Comparison of ENCODE assay signal across 1 cellular context in the genomic region with DNA sequence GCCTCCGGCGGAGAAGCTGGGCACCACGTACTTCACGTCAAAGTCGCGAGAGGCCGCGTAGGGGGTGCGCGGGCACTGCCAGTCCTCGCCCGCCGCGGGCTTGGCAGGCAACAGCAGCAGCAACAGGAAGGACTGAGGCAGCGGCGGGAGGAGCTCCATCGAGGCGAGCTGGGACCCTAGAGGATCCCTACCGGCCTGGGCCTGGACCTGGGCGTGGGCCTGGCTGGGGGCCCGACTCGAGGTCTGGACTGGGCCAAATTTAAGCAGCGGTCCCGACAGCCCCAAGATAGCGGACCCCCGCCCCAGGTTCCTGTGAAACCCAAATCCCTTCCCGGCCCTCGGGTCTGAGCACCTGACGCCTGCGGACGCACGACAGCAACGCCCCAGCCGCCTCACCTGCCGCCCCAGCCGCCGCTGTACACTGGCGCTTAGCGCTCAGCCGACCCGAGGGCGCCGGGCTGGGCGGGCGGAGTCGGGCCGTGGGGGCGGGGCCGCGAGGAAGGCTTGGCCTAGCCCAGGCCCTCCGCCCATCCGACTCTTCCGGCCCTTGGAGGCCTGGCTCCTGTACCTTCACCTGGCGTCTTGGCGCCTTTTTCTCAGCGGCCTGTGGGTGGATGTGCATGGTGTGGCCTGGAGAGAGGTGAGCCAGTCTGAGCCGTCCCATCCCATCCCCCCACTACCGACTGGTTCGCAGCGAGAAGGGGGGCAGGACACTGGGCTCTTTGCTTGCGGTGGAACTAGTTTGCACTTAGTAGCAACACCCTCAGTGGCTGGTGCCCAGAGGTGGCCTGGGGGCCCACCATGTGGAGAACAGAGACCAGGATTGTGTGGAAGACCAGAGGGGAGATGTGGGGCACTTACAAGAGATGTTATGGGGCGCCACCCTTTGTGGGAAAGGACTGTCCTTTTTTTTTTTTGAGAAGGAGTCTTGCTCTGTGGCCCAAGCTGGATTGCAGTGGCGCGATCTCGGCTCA.
A peak's percentile ranks its signal among the peaks of the same experiment; 100 is the strongest.
TF ChIP-seq lines count a peak whose summit lies in the region.

MST1R (minus strand) TSS at position 423 of the 974 bp plus-strand sequence; CDS start at position 159, 264 bp downstream.

TF ChIP-seq in HepG2, 621 proteins besides CTCF, POLR2A, EP300 and RAD21 (continued from another document and continues in another):
- TF ChIP-seq HNRNPLL (IDR thresholded peaks at IDR 0.05; ENCODE audit: low read depth, low read length, poor library complexity, severe bottlenecking), result peak; percentile 55
- TF ChIP-seq SALL2 (CRISPR knock-in tag; IDR thresholded peaks at IDR 0.05), result 0 out of 2 replicates have a peak, but pooled peaks have one; percentile 72
- 0 out of 2 replicates have a peak, but pooled peaks have one; percentile 30 for TF ChIP-seq POLR2G (IDR thresholded peaks at IDR 0.05; ENCODE audit: low read depth, low read length)
- no peak for TF ChIP-seq ZEB1 (IDR thresholded peaks at IDR 0.05; ENCODE audit: insufficient replicate concordance, low read depth)
- TF ChIP-seq ZNF12 (CRISPR knock-in tag; IDR thresholded peaks at IDR 0.05), result no peak
- TF ChIP-seq ZNF207 (IDR thresholded peaks at IDR 0.05; ENCODE audit: borderline replicate concordance), result no peak
- TF ChIP-seq PTBP1 (IDR thresholded peaks at IDR 0.05; ENCODE audit: low read depth, low read length, poor library complexity, severe bottlenecking), result no peak
- TF ChIP-seq TFDP2 (CRISPR knock-in tag; IDR thresholded peaks at IDR 0.05), result 0 out of 2 replicates have a peak, but pooled peaks have one; percentile 35
- TF ChIP-seq, protein P1, sequence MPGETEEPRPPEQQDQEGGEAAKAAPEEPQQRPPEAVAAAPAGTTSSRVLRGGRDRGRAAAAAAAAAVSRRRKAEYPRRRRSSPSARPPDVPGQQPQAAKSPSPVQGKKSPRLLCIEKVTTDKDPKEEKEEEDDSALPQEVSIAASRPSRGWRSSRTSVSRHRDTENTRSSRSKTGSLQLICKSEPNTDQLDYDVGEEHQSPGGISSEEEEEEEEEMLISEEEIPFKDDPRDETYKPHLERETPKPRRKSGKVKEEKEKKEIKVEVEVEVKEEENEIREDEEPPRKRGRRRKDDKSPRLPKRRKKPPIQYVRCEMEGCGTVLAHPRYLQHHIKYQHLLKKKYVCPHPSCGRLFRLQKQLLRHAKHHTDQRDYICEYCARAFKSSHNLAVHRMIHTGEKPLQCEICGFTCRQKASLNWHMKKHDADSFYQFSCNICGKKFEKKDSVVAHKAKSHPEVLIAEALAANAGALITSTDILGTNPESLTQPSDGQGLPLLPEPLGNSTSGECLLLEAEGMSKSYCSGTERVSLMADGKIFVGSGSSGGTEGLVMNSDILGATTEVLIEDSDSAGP (CRISPR knock-in tag; IDR thresholded peaks at IDR 0.05; ENCODE audit: borderline replicate concordance), result peak; percentile 20; the same call in 1 of the 2 replicates
- TF ChIP-seq PHF8 (CRISPR knock-in tag; IDR thresholded peaks at IDR 0.05), result peak; percentile 56; the same call in 1 of the 2 replicates
- no peak for TF ChIP-seq ZNF878 (CRISPR knock-in tag; IDR thresholded peaks at IDR 0.05)
- TF ChIP-seq MBD4 (IDR thresholded peaks at IDR 0.05; ENCODE audit: borderline replicate concordance, low read length), result no peak
- no peak for TF ChIP-seq ZNF138 (CRISPR knock-in tag; IDR thresholded peaks at IDR 0.05; ENCODE audit: low read depth)
- TF ChIP-seq, protein P2, sequence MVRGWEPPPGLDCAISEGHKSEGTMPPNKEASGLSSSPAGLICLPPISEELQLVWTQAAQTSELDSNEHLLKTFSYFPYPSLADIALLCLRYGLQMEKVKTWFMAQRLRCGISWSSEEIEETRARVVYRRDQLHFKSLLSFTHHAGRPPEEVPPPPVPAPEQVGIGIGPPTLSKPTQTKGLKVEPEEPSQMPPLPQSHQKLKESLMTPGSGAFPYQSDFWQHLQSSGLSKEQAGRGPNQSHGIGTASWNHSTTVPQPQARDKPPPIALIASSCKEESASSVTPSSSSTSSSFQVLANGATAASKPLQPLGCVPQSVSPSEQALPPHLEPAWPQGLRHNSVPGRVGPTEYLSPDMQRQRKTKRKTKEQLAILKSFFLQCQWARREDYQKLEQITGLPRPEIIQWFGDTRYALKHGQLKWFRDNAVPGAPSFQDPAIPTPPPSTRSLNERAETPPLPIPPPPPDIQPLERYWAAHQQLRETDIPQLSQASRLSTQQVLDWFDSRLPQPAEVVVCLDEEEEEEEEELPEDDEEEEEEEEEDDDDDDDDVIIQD (CRISPR knock-in tag; IDR thresholded peaks at IDR 0.05; ENCODE audit: low read depth), result no peak; the same call in 1 of the 2 replicates
- TF ChIP-seq E2F2 (CRISPR knock-in tag; IDR thresholded peaks at IDR 0.05; ENCODE audit: borderline replicate concordance), result peak; percentile 64; the same call in 1 of the 2 replicates
- TF ChIP-seq, protein P3, sequence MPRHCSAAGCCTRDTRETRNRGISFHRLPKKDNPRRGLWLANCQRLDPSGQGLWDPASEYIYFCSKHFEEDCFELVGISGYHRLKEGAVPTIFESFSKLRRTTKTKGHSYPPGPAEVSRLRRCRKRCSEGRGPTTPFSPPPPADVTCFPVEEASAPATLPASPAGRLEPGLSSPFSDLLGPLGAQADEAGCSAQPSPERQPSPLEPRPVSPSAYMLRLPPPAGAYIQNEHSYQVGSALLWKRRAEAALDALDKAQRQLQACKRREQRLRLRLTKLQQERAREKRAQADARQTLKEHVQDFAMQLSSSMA (CRISPR knock-in tag; IDR thresholded peaks at IDR 0.05), result no peak
- TF ChIP-seq KLF15 (CRISPR knock-in tag; IDR thresholded peaks at IDR 0.05; ENCODE audit: borderline replicate concordance), result no peak
- TF ChIP-seq RBFOX2 (IDR thresholded peaks at IDR 0.05; ENCODE audit: low read depth, low read length), result peak; percentile 61
- TF ChIP-seq, protein P4, sequence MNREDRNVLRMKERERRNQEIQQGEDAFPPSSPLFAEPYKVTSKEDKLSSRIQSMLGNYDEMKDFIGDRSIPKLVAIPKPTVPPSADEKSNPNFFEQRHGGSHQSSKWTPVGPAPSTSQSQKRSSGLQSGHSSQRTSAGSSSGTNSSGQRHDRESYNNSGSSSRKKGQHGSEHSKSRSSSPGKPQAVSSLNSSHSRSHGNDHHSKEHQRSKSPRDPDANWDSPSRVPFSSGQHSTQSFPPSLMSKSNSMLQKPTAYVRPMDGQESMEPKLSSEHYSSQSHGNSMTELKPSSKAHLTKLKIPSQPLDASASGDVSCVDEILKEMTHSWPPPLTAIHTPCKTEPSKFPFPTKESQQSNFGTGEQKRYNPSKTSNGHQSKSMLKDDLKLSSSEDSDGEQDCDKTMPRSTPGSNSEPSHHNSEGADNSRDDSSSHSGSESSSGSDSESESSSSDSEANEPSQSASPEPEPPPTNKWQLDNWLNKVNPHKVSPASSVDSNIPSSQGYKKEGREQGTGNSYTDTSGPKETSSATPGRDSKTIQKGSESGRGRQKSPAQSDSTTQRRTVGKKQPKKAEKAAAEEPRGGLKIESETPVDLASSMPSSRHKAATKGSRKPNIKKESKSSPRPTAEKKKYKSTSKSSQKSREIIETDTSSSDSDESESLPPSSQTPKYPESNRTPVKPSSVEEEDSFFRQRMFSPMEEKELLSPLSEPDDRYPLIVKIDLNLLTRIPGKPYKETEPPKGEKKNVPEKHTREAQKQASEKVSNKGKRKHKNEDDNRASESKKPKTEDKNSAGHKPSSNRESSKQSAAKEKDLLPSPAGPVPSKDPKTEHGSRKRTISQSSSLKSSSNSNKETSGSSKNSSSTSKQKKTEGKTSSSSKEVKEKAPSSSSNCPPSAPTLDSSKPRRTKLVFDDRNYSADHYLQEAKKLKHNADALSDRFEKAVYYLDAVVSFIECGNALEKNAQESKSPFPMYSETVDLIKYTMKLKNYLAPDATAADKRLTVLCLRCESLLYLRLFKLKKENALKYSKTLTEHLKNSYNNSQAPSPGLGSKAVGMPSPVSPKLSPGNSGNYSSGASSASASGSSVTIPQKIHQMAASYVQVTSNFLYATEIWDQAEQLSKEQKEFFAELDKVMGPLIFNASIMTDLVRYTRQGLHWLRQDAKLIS (CRISPR knock-in tag; IDR thresholded peaks at IDR 0.05), result no peak
- no peak for TF ChIP-seq FOXK2 (IDR thresholded peaks at IDR 0.05)
- 0 out of 2 replicates have a peak, but pooled peaks have one; percentile 27 for TF ChIP-seq ZNF563 (CRISPR knock-in tag; IDR thresholded peaks at IDR 0.05)
- TF ChIP-seq SETDB1 (CRISPR knock-in tag; IDR thresholded peaks at IDR 0.05; ENCODE audit: borderline replicate concordance), result no peak
- TF ChIP-seq, protein P5, sequence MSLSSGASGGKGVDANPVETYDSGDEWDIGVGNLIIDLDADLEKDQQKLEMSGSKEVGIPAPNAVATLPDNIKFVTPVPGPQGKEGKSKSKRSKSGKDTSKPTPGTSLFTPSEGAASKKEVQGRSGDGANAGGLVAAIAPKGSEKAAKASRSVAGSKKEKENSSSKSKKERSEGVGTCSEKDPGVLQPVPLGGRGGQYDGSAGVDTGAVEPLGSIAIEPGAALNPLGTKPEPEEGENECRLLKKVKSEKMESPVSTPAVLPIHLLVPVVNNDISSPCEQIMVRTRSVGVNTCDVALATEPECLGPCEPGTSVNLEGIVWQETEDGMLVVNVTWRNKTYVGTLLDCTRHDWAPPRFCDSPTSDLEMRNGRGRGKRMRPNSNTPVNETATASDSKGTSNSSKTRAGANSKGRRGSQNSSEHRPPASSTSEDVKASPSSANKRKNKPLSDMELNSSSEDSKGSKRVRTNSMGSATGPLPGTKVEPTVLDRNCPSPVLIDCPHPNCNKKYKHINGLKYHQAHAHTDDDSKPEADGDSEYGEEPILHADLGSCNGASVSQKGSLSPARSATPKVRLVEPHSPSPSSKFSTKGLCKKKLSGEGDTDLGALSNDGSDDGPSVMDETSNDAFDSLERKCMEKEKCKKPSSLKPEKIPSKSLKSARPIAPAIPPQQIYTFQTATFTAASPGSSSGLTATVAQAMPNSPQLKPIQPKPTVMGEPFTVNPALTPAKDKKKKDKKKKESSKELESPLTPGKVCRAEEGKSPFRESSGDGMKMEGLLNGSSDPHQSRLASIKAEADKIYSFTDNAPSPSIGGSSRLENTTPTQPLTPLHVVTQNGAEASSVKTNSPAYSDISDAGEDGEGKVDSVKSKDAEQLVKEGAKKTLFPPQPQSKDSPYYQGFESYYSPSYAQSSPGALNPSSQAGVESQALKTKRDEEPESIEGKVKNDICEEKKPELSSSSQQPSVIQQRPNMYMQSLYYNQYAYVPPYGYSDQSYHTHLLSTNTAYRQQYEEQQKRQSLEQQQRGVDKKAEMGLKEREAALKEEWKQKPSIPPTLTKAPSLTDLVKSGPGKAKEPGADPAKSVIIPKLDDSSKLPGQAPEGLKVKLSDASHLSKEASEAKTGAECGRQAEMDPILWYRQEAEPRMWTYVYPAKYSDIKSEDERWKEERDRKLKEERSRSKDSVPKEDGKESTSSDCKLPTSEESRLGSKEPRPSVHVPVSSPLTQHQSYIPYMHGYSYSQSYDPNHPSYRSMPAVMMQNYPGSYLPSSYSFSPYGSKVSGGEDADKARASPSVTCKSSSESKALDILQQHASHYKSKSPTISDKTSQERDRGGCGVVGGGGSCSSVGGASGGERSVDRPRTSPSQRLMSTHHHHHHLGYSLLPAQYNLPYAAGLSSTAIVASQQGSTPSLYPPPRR (CRISPR knock-in tag; IDR thresholded peaks at IDR 0.05; ENCODE audit: borderline replicate concordance), result no peak
- 0 out of 2 replicates have a peak, but pooled peaks have one; percentile 28 for TF ChIP-seq ZNF205 (CRISPR knock-in tag; IDR thresholded peaks at IDR 0.05)
- TF ChIP-seq KAT8 (CRISPR knock-in tag; IDR thresholded peaks at IDR 0.05), result 0 out of 2 replicates have a peak, but pooled peaks have one; percentile 31
- TF ChIP-seq BHLHE40 (IDR thresholded peaks at IDR 0.05; ENCODE audit: low read length), result peak; percentile 10; the same call in 1 of the 2 replicates
- TF ChIP-seq RBM39 (IDR thresholded peaks at IDR 0.05; ENCODE audit: low read depth, low read length, poor library complexity, severe bottlenecking), result peak; percentile 55
- no peak for TF ChIP-seq XBP1 (CRISPR knock-in tag; IDR thresholded peaks at IDR 0.05)
- no peak for TF ChIP-seq MEIS2 (CRISPR knock-in tag; IDR thresholded peaks at IDR 0.05)
- TF ChIP-seq POGZ (CRISPR knock-in tag; IDR thresholded peaks at IDR 0.05), result no peak
- TF ChIP-seq ZNF773 (CRISPR knock-in tag; IDR thresholded peaks at IDR 0.05; ENCODE audit: borderline replicate concordance), result no peak
- peak; percentile 59; the same call in 1 of the 2 replicates for TF ChIP-seq ETV5 (CRISPR knock-in tag; IDR thresholded peaks at IDR 0.05; ENCODE audit: borderline replicate concordance)
- TF ChIP-seq ZFX (CRISPR knock-in tag; IDR thresholded peaks at IDR 0.05; ENCODE audit: low read depth), result peak; percentile 90
- TF ChIP-seq, protein P6, sequence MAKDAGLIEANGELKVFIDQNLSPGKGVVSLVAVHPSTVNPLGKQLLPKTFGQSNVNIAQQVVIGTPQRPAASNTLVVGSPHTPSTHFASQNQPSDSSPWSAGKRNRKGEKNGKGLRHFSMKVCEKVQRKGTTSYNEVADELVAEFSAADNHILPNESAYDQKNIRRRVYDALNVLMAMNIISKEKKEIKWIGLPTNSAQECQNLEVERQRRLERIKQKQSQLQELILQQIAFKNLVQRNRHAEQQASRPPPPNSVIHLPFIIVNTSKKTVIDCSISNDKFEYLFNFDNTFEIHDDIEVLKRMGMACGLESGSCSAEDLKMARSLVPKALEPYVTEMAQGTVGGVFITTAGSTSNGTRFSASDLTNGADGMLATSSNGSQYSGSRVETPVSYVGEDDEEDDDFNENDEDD (CRISPR knock-in tag; IDR thresholded peaks at IDR 0.05; ENCODE audit: borderline replicate concordance), result peak; percentile 57; the same call in 1 of the 2 replicates
- TF ChIP-seq MLX (CRISPR knock-in tag; IDR thresholded peaks at IDR 0.05), result no peak
- TF ChIP-seq PLRG1 (conservative IDR thresholded peaks at IDR 0.05), result no peak
- TF ChIP-seq, protein P7, sequence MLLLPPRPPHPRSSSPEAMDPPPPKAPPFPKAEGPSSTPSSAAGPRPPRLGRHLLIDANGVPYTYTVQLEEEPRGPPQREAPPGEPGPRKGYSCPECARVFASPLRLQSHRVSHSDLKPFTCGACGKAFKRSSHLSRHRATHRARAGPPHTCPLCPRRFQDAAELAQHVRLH (CRISPR knock-in tag; IDR thresholded peaks at IDR 0.05; ENCODE audit: borderline replicate concordance, low read depth), result no peak
